ENCODE assay signal across 25 cellular contexts in genomic region chr5:109156885-109157284, GRCh38.
"Had no signal": no experiment of that assay in that cellular context is flagged by ENCODE, and none has a peak within 500 bp of the region (broad histone marks: within the 10 kb centered on the region; RNA-seq: fewer than 3 reads in every experiment).

No MANE protein-coding gene starts in this region.

- H3K9me3 ChIP-seq: neutrophil, pancreas, psoas muscle, right lobe of liver, sigmoid colon, stomach, thoracic aorta, thyroid gland, tibial nerve, upper lobe of left lung, vagina had no signal

- H3K36me3 ChIP-seq: neutrophil, pancreas, sigmoid colon, stomach, thoracic aorta, thyroid gland, tibial nerve, upper lobe of left lung, vagina had no signal

- H3K27ac ChIP-seq: neutrophil, pancreas, psoas muscle, right lobe of liver, sigmoid colon, stomach, thoracic aorta, thyroid gland, tibial nerve, upper lobe of left lung, vagina had no signal

- H3K27me3 ChIP-seq: neutrophil, pancreas, right lobe of liver, sigmoid colon, stomach, thyroid gland, tibial nerve, upper lobe of left lung, vagina had no signal

- H3K4me1 ChIP-seq: pancreas, psoas muscle, right lobe of liver, stomach, thyroid gland, tibial nerve, upper lobe of left lung, vagina had no signal

- H3K4me3 ChIP-seq: pancreas, psoas muscle, right lobe of liver, sigmoid colon, stomach, thoracic aorta, thyroid gland, tibial nerve, upper lobe of left lung, vagina had no signal

- DNase-seq: nephron progenitor cell; nucleus accumbens; pancreas; psoas muscle; right cardiac atrium; right lobe of liver; sigmoid colon; small intestine; stimulated activated CD4-positive, alpha-beta T cell treated with anti-CD3 and anti-CD28 coated beads, Interleukin-15, amount 100 ng/mL, for 24 hours; stimulated activated CD4-positive, alpha-beta T cell treated with anti-CD3 and anti-CD28 coated beads, Interleukin-2, amount 100 ng/mL, for 24 hours; stimulated activated CD4-positive, alpha-beta T cell treated with anti-CD3 and anti-CD28 coated beads, Interleukin-2, amount 100 ng/mL, for 48 hours; stimulated activated CD4-positive, alpha-beta T cell treated with anti-CD3 and anti-CD28 coated beads, Interleukin-4, amount 100 ng/mL, for 24 hours; stimulated activated naive B cell treated with anti-CD40 and anti-IgM and Interleukin-4, amounts not matched to agents 10 μg/mL and 1 μg/mL and 100 μg/mL, for 72 hours; stimulated activated naive CD4-positive, alpha-beta T cell treated with Interleukin-2 at 50 U/mL for 16 hours; stomach; thyroid gland; trophoblast cell; upper lobe of left lung had no signal

- ATAC-seq: natural killer cell treated with Interleukin-12 subunit alpha and Interleukin-12 subunit beta and Interleukin-15 and Interleukin-18, amount 100 ng/mL, for 72 hours; pancreas; psoas muscle; right cardiac atrium; right lobe of liver; stimulated activated effector memory CD8-positive, alpha-beta T cell treated with anti-CD3 and anti-CD28 coated beads, Interleukin-12 subunit alpha, Interleukin-12 subunit beta, amount 100 ng/mL, for 72 hours; stimulated activated naive B cell treated with anti-CD40 and anti-IgM and Interleukin-4, amounts not matched to agents 10 μg/mL and 1 μg/mL and 100 μg/mL, for 72 hours had no signal

- FAIRE-seq: pancreas, small intestine, urothelium cell line had no signal
